Comparison of ENCODE assay signal across 33 cellular contexts in the genomic region with DNA sequence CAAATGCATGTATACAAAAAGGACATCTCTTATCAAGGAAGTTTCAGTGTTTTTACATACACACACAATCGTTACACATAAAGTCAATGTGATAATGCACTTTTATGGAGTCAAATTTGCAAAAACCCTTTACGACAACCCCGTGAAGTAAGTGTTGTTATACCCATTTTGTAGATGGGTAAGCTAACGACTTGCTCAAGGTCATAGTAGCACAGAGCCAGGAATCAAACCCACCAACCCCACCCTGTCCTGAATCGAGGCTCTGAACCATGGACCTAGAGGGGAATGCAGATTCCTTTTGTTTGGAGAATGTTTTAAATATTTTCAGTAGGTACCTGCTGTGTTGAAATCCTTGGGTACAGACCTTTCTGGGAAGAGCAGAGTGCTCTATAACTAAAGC.
"Had no signal": no experiment of that assay in that cellular context is flagged by ENCODE, and none has a peak within 500 bp of the region (broad histone marks: within the 10 kb centered on the region; RNA-seq: fewer than 3 reads in every experiment).

No MANE protein-coding gene starts in this region.

- H3K4me3 ChIP-seq: esophagus muscularis mucosa, gastrocnemius medialis, heart left ventricle, hepatocyte had no signal

- DNase-seq: activated CD4-positive, alpha-beta memory T cell treated with anti-CD3 and anti-CD28 coated beads, Interleukin-2, amount 10 ng/mL, durations not matched to agents 7 days and 5 days; activated CD4-positive, alpha-beta T cell treated with anti-CD3 and anti-CD28 coated beads for 1 hour; activated CD4-positive, alpha-beta T cell treated with anti-CD3 and anti-CD28 coated beads for 4 hours; activated CD4-positive, alpha-beta T cell treated with anti-CD3 and anti-CD28 coated beads, Interleukin-2, amount 10 ng/mL, durations not matched to agents 7 days and 5 days; activated CD4-positive, alpha-beta T cell treated with anti-CD3 and anti-CD28 coated beads, Interleukin-2, amount 50 U/mL, for 4 hours; activated CD8-positive, alpha-beta memory T cell treated with anti-CD3 and anti-CD28 coated beads, Interleukin-2, amount 50 U/mL, for 48 hours; activated gamma-delta T cell; activated naive CD4-positive, alpha-beta T cell; activated naive CD4-positive, alpha-beta T cell treated with anti-CD3 and anti-CD28 coated beads, Interleukin-2, amount 10 ng/mL, durations not matched to agents 7 days and 5 days; activated naive CD8-positive, alpha-beta T cell treated with anti-CD3 and anti-CD28 coated beads, Interleukin-2, amount 10 ng/mL, durations not matched to agents 7 days and 5 days; activated T-cell treated with anti-CD3 and anti-CD28 coated beads for 4 hours; activated T-cell treated with anti-CD3 and anti-CD28 coated beads, Interleukin-2, amount 50 U/mL, for 24 hours; activated T-cell treated with anti-CD3 and anti-CD28 coated beads, Interleukin-2, amount 50 U/mL, for 72 hours; anterior cingulate cortex; brain microvascular endothelial cell; cortex of kidney; dermis blood vessel endothelial cell; effector CD8-positive, alpha-beta T cell; erythroblast; foreskin keratinocyte; gastrocnemius medialis; glutamatergic neuron; heart left ventricle; T-helper 2 cell had no signal

- H3K27me3 Mint-ChIP-seq: activated CD4-positive, alpha-beta memory T cell treated with anti-CD3 and anti-CD28 coated beads, Interleukin-2, amount 10 ng/mL, durations not matched to agents 7 days and 5 days; activated CD4-positive, alpha-beta T cell treated with anti-CD3 and anti-CD28 coated beads, Interleukin-2, amount 10 ng/mL, durations not matched to agents 7 days and 5 days; activated naive CD4-positive, alpha-beta T cell treated with anti-CD3 and anti-CD28 coated beads, Interleukin-2, amount 10 ng/mL, durations not matched to agents 7 days and 5 days; activated naive CD8-positive, alpha-beta T cell treated with anti-CD3 and anti-CD28 coated beads, Interleukin-2, amount 10 ng/mL, durations not matched to agents 7 days and 5 days; activated T-cell treated with anti-CD3 and anti-CD28 coated beads, Interleukin-2, amount 50 U/mL, for 24 hours; central memory CD8-positive, alpha-beta T cell had no signal

- H3K27ac Mint-ChIP-seq: activated CD4-positive, alpha-beta memory T cell treated with anti-CD3 and anti-CD28 coated beads, Interleukin-2, amount 10 ng/mL, durations not matched to agents 7 days and 5 days; activated CD4-positive, alpha-beta T cell treated with anti-CD3 and anti-CD28 coated beads, Interleukin-2, amount 10 ng/mL, durations not matched to agents 7 days and 5 days; activated naive CD4-positive, alpha-beta T cell treated with anti-CD3 and anti-CD28 coated beads, Interleukin-2, amount 10 ng/mL, durations not matched to agents 7 days and 5 days; activated naive CD4-positive, alpha-beta T cell treated with anti-CD3 and anti-CD28 coated beads, Interleukin-2, amount 50 U/mL, for 72 hours; activated naive CD8-positive, alpha-beta T cell treated with anti-CD3 and anti-CD28 coated beads, Interleukin-2, amount 10 ng/mL, durations not matched to agents 7 days and 5 days; activated T-cell treated with anti-CD3 and anti-CD28 coated beads, Interleukin-2, amount 50 U/mL, for 24 hours; activated T-cell treated with anti-CD3 and anti-CD28 coated beads, Interleukin-2, amount 50 U/mL, for 72 hours; WTC11 had no signal

- H3K27me3 ChIP-seq: brain microvascular endothelial cell, esophagus muscularis mucosa, foreskin keratinocyte, gastrocnemius medialis, heart left ventricle, hepatocyte had no signal

- H3K4me1 Mint-ChIP-seq: activated naive CD4-positive, alpha-beta T cell treated with anti-CD3 and anti-CD28 coated beads, Interleukin-2, amount 10 ng/mL, durations not matched to agents 7 days and 5 days had no signal

- H3K4me2 ChIP-seq: hepatocyte had no signal

- H2AFZ ChIP-seq: hepatocyte had no signal

- H3K36me3 Mint-ChIP-seq: WTC11 had no signal

- H3K9me3 ChIP-seq: esophagus muscularis mucosa, gastrocnemius medialis, heart left ventricle had no signal

- ATAC-seq: activated naive CD4-positive, alpha-beta T cell treated with anti-CD3 and anti-CD28 coated beads, Interleukin-2, amount 50 U/mL, for 72 hours; activated T-cell treated with anti-CD3 and anti-CD28 coated beads, Interleukin-2, amount 50 U/mL, for 72 hours; foreskin keratinocyte; gastrocnemius medialis; heart left ventricle; WTC11 had no signal

- FAIRE-seq: astrocyte, bronchial epithelial cell, TTC549 had no signal

- H3K4me3 Mint-ChIP-seq: activated CD4-positive, alpha-beta memory T cell treated with anti-CD3 and anti-CD28 coated beads, Interleukin-2, amount 10 ng/mL, durations not matched to agents 7 days and 5 days; activated CD4-positive, alpha-beta T cell treated with anti-CD3 and anti-CD28 coated beads, Interleukin-2, amount 10 ng/mL, durations not matched to agents 7 days and 5 days; activated naive CD4-positive, alpha-beta T cell treated with anti-CD3 and anti-CD28 coated beads, Interleukin-2, amount 10 ng/mL, durations not matched to agents 7 days and 5 days; activated naive CD8-positive, alpha-beta T cell treated with anti-CD3 and anti-CD28 coated beads, Interleukin-2, amount 10 ng/mL, durations not matched to agents 7 days and 5 days; activated T-cell treated with anti-CD3 and anti-CD28 coated beads, Interleukin-2, amount 50 U/mL, for 24 hours; activated T-cell treated with anti-CD3 and anti-CD28 coated beads, Interleukin-2, amount 50 U/mL, for 72 hours; central memory CD8-positive, alpha-beta T cell; WTC11 had no signal

- H3K9me3 Mint-ChIP-seq: activated CD4-positive, alpha-beta memory T cell treated with anti-CD3 and anti-CD28 coated beads, Interleukin-2, amount 10 ng/mL, durations not matched to agents 7 days and 5 days; activated CD4-positive, alpha-beta T cell treated with anti-CD3 and anti-CD28 coated beads, Interleukin-2, amount 10 ng/mL, durations not matched to agents 7 days and 5 days; activated naive CD4-positive, alpha-beta T cell treated with anti-CD3 and anti-CD28 coated beads, Interleukin-2, amount 10 ng/mL, durations not matched to agents 7 days and 5 days; activated naive CD4-positive, alpha-beta T cell treated with anti-CD3 and anti-CD28 coated beads, Interleukin-2, amount 50 U/mL, for 72 hours; activated T-cell treated with anti-CD3 and anti-CD28 coated beads, Interleukin-2, amount 50 U/mL, for 24 hours; activated T-cell treated with anti-CD3 and anti-CD28 coated beads, Interleukin-2, amount 50 U/mL, for 72 hours; central memory CD8-positive, alpha-beta T cell; WTC11 had no signal

- H3K27ac ChIP-seq: brain microvascular endothelial cell, esophagus muscularis mucosa, foreskin keratinocyte, gastrocnemius medialis, heart left ventricle, hepatocyte, VCaP had no signal

- H3K79me2 ChIP-seq: hepatocyte had no signal

- H3K36me3 ChIP-seq: brain microvascular endothelial cell, gastrocnemius medialis had no signal
